In genomic region chr18:26466026-26466425, GRCh38 we compare ENCODE assay signal across 1 cellular context.
TF ChIP-seq lines count a peak whose summit lies in the region.

No MANE protein-coding gene starts in this region.

TF ChIP-seq in K562, 482 proteins besides CTCF, POLR2A, EP300 and RAD21 (continued from another document):
- TF ChIP-seq IRF2 (CRISPR knock-in tag; IDR thresholded peaks at IDR 0.05), result no peak
- TF ChIP-seq ATF1 (CRISPR knock-in tag; IDR thresholded peaks at IDR 0.05), result no peak
- no peak for TF ChIP-seq ATF1 (tag; IDR thresholded peaks at IDR 0.05)
- no peak for TF ChIP-seq ARHGAP35 (IDR thresholded peaks at IDR 0.05; ENCODE audit: partially characterized antibody)
- no peak for TF ChIP-seq FOXK1 (CRISPR knock-in tag; IDR thresholded peaks at IDR 0.05; ENCODE audit: borderline replicate concordance)
- no peak for TF ChIP-seq CAMTA2 (CRISPR knock-in tag; conservative IDR thresholded peaks at IDR 0.05)
- TF ChIP-seq, protein P1, sequence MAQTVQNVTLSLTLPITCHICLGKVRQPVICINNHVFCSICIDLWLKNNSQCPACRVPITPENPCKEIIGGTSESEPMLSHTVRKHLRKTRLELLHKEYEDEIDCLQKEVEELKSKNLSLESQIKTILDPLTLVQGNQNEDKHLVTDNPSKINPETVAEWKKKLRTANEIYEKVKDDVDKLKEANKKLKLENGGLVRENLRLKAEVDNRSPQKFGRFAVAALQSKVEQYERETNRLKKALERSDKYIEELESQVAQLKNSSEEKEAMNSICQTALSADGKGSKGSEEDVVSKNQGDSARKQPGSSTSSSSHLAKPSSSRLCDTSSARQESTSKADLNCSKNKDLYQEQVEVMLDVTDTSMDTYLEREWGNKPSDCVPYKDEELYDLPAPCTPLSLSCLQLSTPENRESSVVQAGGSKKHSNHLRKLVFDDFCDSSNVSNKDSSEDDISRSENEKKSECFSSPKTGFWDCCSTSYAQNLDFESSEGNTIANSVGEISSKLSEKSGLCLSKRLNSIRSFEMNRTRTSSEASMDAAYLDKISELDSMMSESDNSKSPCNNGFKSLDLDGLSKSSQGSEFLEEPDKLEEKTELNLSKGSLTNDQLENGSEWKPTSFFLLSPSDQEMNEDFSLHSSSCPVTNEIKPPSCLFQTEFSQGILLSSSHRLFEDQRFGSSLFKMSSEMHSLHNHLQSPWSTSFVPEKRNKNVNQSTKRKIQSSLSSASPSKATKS (CRISPR knock-in tag; IDR thresholded peaks at IDR 0.05), result no peak
- TF ChIP-seq ZNF140 (CRISPR knock-in tag; IDR thresholded peaks at IDR 0.05), result no peak
- TF ChIP-seq THRAP3 (IDR thresholded peaks at IDR 0.05; ENCODE audit: borderline replicate concordance), result no peak
- TF ChIP-seq HMBOX1 (IDR thresholded peaks at IDR 0.05), result no peak
- TF ChIP-seq MTA3 (IDR thresholded peaks at IDR 0.05; ENCODE audit: borderline replicate concordance), result no peak
- TF ChIP-seq CREBBP (IDR thresholded peaks at IDR 0.05; ENCODE audit: low read depth, low read length), result no peak
- no peak for TF ChIP-seq EWSR1 (IDR thresholded peaks at IDR 0.05; ENCODE audit: borderline replicate concordance, low read depth, partially characterized antibody)
- TF ChIP-seq NELFE (IDR thresholded peaks at IDR 0.05; ENCODE audit: insufficient read depth, insufficient read length), result no peak
- TF ChIP-seq ZNF197 (CRISPR knock-in tag; IDR thresholded peaks at IDR 0.05; ENCODE audit: low read depth), result no peak
- TF ChIP-seq ZNF644 (tag; IDR thresholded peaks at IDR 0.05; ENCODE audit: low read depth), result no peak
TF ChIP-seq in K562: peak in this region for 0.
